ENCODE assay signal across 24 cellular contexts in the genomic region with DNA sequence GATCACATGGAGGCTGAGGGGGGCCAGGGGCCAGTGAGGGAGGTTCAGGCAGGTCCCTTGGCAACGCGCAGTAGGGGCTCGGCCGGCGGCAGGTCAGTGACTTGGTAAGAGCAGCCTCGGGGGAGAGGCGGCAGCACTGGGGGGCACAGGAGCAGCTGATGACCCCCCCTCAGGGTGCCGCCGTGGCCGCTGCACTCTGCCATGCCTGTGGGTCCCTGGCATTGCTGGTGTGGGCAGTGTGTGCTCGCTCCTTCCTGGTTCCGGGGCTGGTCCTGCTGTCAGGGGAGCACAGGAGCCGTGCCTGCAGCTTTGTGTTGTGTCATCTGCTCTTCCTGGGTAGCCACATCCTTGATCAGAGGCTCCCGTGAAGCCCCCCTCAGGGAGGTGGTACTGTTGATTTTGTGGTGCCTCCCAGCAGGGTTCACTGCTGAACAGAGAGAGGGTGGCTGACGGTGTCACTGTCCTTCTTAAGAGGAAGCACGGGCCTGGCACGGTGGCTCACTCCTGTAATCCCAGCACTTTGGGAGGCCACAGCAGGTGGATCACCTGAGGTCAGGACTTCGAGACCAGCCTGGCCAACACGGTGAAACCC. TPM values are rescaled to one million over a fixed set of nuclear protein-coding genes. Genes with fewer than 3 reads are reported as not detected.
DNase-seq lines count a peak whose midpoint lies in the region; ATAC-seq and TF ChIP-seq lines count a peak whose summit lies in the region.
"Had no signal": no experiment of that assay in that cellular context is flagged by ENCODE, and none has a peak within 500 bp of the region (broad histone marks: within the 10 kb centered on the region; RNA-seq: fewer than 3 reads in every experiment).

No MANE protein-coding gene starts in this region.

- no peak for DNase-seq in MCF 10A (ENCODE audit: unreplicated experiment)
- no peak for DNase-seq in breast epithelium (ENCODE audit: low spot score in 2 of 2)
- DNase-seq in caudate nucleus (lab: John Stamatoyannopoulos, UW): no peak
- no peak for DNase-seq in neuronal stem cell (ENCODE audit: low spot score)
- DNase-seq in NCI-H1436 (lab: John Stamatoyannopoulos, UW): no peak
- DNase-seq in T1000 (lab: John Stamatoyannopoulos, UW): no peak
- DNase-seq in T-helper 17 cell: no peak
- no peak for DNase-seq in activated T-cell treated with anti-CD3 and anti-CD28 coated beads, Interleukin-2, amount 50 U/mL, for 24 hours
- DNase-seq: activated CD4-positive, alpha-beta T cell treated with anti-CD3 and anti-CD28 coated beads, Interleukin-2, amount 10 ng/mL, durations not matched to agents 24 days and 14 days; activated naive CD8-positive, alpha-beta T cell treated with anti-CD3 and anti-CD28 coated beads for 36 hours; Caco-2; kidney; NCI-H1417 treated with DMSO at 0.1 percent for 48 hours; NCI-H524 treated with DMSO at 0.1 percent for 48 hours; stimulated activated CD4-positive, alpha-beta T cell treated with anti-CD3 and anti-CD28 coated beads, Interleukin-1b, Interleukin-23, amount 100 ng/mL, for 48 hours; stimulated activated naive CD4-positive, alpha-beta T cell treated with Interleukin-2 at 50 U/mL for 16 hours had no signal

- peak overlapping the region; percentile 55 for H3K23ac ChIP-seq in neuronal stem cell (ENCODE audit: low read depth, low read length, poor library complexity)

- no peak overlapping the region for H3K9ac ChIP-seq in neuronal stem cell (ENCODE audit: low read depth, low read length, poor library complexity)

- H3K36me3 Mint-ChIP-seq in MCF 10A (ENCODE audit: insufficient read depth, unreplicated experiment): peaks cover 41% of the 10 kb centered on the region
- H3K36me3 Mint-ChIP-seq in T-helper 17 cell (ENCODE audit: low read depth): no peaks in the 10 kb centered on the region
- H3K36me3 Mint-ChIP-seq in activated T-cell treated with anti-CD3 and anti-CD28 coated beads, Interleukin-2, amount 50 U/mL, for 24 hours (ENCODE audit: low read depth): peaks cover 25% of the 10 kb centered on the region
- H3K36me3 Mint-ChIP-seq: activated naive CD8-positive, alpha-beta T cell treated with anti-CD3 and anti-CD28 coated beads for 36 hours had no signal

- H3K4me1 ChIP-seq in breast epithelium (peaks cover 15 to 22% of the 10 kb centered on the region in 2 donors), neuronal stem cell (ENCODE audit: control insufficient read depth in 2 of 2, insufficient read depth in 1 of 2, low read depth in 1 of 2, low read length in 2 of 2) (peaks cover 27 to 28% of the 10 kb centered on the region in 2 donors)
- H3K4me1 ChIP-seq: Caco-2 had no signal

- CTCF ChIA-PET in MCF 10A (lab: Yijun Ruan, JAX): no interaction called here

- H3K27me3 Mint-ChIP-seq in MCF 10A (ENCODE audit: insufficient read depth, unreplicated experiment): no peaks in the 10 kb centered on the region
- H3K27me3 Mint-ChIP-seq in T-helper 17 cell: no peaks in the 10 kb centered on the region
- no peaks in the 10 kb centered on the region for H3K27me3 Mint-ChIP-seq in activated T-cell treated with anti-CD3 and anti-CD28 coated beads, Interleukin-2, amount 50 U/mL, for 24 hours
- H3K27me3 Mint-ChIP-seq: activated CD4-positive, alpha-beta T cell treated with anti-CD3 and anti-CD28 coated beads, Interleukin-2, amount 10 ng/mL, durations not matched to agents 24 days and 14 days; activated naive CD8-positive, alpha-beta T cell treated with anti-CD3 and anti-CD28 coated beads for 36 hours had no signal

- no peaks in the 10 kb centered on the region for H3K9me3 Mint-ChIP-seq in MCF 10A (ENCODE audit: unreplicated experiment)
- no peaks in the 10 kb centered on the region for H3K9me3 Mint-ChIP-seq in activated T-cell treated with anti-CD3 and anti-CD28 coated beads, Interleukin-2, amount 50 U/mL, for 24 hours
- H3K9me3 Mint-ChIP-seq: activated CD4-positive, alpha-beta T cell treated with anti-CD3 and anti-CD28 coated beads, Interleukin-2, amount 10 ng/mL, durations not matched to agents 24 days and 14 days; activated naive CD8-positive, alpha-beta T cell treated with anti-CD3 and anti-CD28 coated beads for 36 hours; activated T-helper 2 cell treated with anti-CD3 and anti-CD28 coated beads, Interferon-gamma antibody, Interleukin-2, Interleukin-4, amounts not matched to agents 10 μg/mL and 5 μg/mL and 100 μg/mL, durations not matched to agents 14 hours and 24 hours and 36 hours had no signal

- H3K18ac ChIP-seq in neuronal stem cell (ENCODE audit: low read length): peak overlapping the region; percentile 28

- H2BK15ac ChIP-seq in neuronal stem cell (ENCODE audit: low read length): no peak overlapping the region

- no peak for TF ChIP-seq POLR2A in breast epithelium (IDR thresholded peaks at IDR 0.05)

- H3K79me1 ChIP-seq in neuronal stem cell (ENCODE audit: low read depth, low read length): peaks cover 8% of the 10 kb centered on the region

- WGBS in neuronal stem cell (ENCODE audit: extremely low coverage in 2 of 2, insufficient read length in 2 of 2, insufficient replicate concordance in 1 of 2), 2 donors: no CpG with 5 or more reads among the region's 19 CpGs

- POLR2A ChIA-PET in MCF 10A (lab: Yijun Ruan, JAX): interaction anchor here (0.6 to 4.7 kb wide), 8 partner anchors 10 to 100 kb away, joined by 3 to 53 read pairs (median 6); a partner anchor contains a TSS

- H3K9me3 ChIP-seq in breast epithelium (no peaks in the 10 kb centered on the region), neuronal stem cell (replicated peaks in 1 of 2; ENCODE audit: control insufficient read depth in 2 of 2, insufficient read depth in 1 of 2, low read depth in 1 of 2, low read length in 2 of 2) (no peaks in the 10 kb centered on the region), T-helper 17 cell (ENCODE audit: control insufficient read depth, low read length, poor library complexity, severe bottlenecking) (no peaks in the 10 kb centered on the region)
- H3K9me3 ChIP-seq: Caco-2, tibial nerve had no signal

- no peak for ATAC-seq in T-helper 17 cell
- ATAC-seq: HepG2, sciatic nerve had no signal

- no peak overlapping the region for H2BK120ac ChIP-seq in neuronal stem cell (ENCODE audit: low read depth, low read length)

- H3K36me3 ChIP-seq in breast epithelium: no peaks in the 10 kb centered on the region
- peaks cover 3 to 35% of the 10 kb centered on the region in 2 donors for H3K36me3 ChIP-seq in neuronal stem cell (replicated peaks in 1 of 2; ENCODE audit: control insufficient read depth in 2 of 2, insufficient read depth in 2 of 2, low read length in 2 of 2)

- H3K4me2 ChIP-seq in neuronal stem cell (ENCODE audit: insufficient read depth, low read length, poor library complexity, severe bottlenecking): no peak overlapping the region

- no peak overlapping the region for H3K27ac ChIP-seq in breast epithelium
- H3K27ac ChIP-seq in caudate nucleus (ENCODE audit: low read depth, low read length): peak overlapping the region; percentile 18
- H3K27ac ChIP-seq in neuronal stem cell (replicated peaks; ENCODE audit: low read length): no peak overlapping the region

- no peak overlapping the region for H3K4me3 ChIP-seq in breast epithelium
- no peak overlapping the region for H3K4me3 ChIP-seq in neuronal stem cell (ENCODE audit: low read length in 2 of 2)
- H3K4me3 ChIP-seq: lung, tibial nerve had no signal

- TF ChIP-seq CTCF in MCF 10A (IDR thresholded peaks at IDR 0.05; ENCODE audit: unreplicated experiment): no peak
- TF ChIP-seq CTCF in breast epithelium (IDR thresholded peaks at IDR 0.05): no peak

- H4K8ac ChIP-seq in neuronal stem cell (ENCODE audit: low read depth, low read length): no peak overlapping the region

- H3K4me1 Mint-ChIP-seq in MCF 10A (ENCODE audit: insufficient read depth, unreplicated experiment): peaks cover 25% of the 10 kb centered on the region
- peaks cover 2% of the 10 kb centered on the region for H3K4me1 Mint-ChIP-seq in T-helper 17 cell
- no peaks in the 10 kb centered on the region for H3K4me1 Mint-ChIP-seq in activated T-cell treated with anti-CD3 and anti-CD28 coated beads, Interleukin-2, amount 50 U/mL, for 24 hours (ENCODE audit: low read depth)
- H3K4me1 Mint-ChIP-seq: activated CD4-positive, alpha-beta T cell treated with anti-CD3 and anti-CD28 coated beads, Interleukin-2, amount 10 ng/mL, durations not matched to agents 24 days and 14 days; activated naive CD8-positive, alpha-beta T cell treated with anti-CD3 and anti-CD28 coated beads for 36 hours had no signal

- no peak overlapping the region for H2BK5ac ChIP-seq in neuronal stem cell (ENCODE audit: low read length)

- peak overlapping the region; percentile 71 for H3K14ac ChIP-seq in neuronal stem cell (ENCODE audit: low read length)

- H3K27ac Mint-ChIP-seq in MCF 10A (ENCODE audit: low read depth, unreplicated experiment): peak overlapping the region; percentile 87
- H3K27ac Mint-ChIP-seq in T-helper 17 cell: no peak overlapping the region
- H3K27ac Mint-ChIP-seq in activated T-cell treated with anti-CD3 and anti-CD28 coated beads, Interleukin-2, amount 50 U/mL, for 24 hours: no peak overlapping the region
- H3K27ac Mint-ChIP-seq: activated CD4-positive, alpha-beta T cell treated with anti-CD3 and anti-CD28 coated beads, Interleukin-2, amount 10 ng/mL, durations not matched to agents 24 days and 14 days; activated naive CD8-positive, alpha-beta T cell treated with anti-CD3 and anti-CD28 coated beads for 36 hours; activated T-helper 2 cell treated with anti-CD3 and anti-CD28 coated beads, Interferon-gamma antibody, Interleukin-2, Interleukin-4, amounts not matched to agents 10 μg/mL and 5 μg/mL and 100 μg/mL, durations not matched to agents 14 hours and 24 hours and 36 hours had no signal

- H3K4ac ChIP-seq in neuronal stem cell (ENCODE audit: low read length): no peak overlapping the region

- H2AK5ac ChIP-seq in neuronal stem cell (ENCODE audit: low read depth, low read length): peak overlapping the region; percentile 46

- H3K4me3 Mint-ChIP-seq in MCF 10A (ENCODE audit: unreplicated experiment): peak overlapping the region; percentile 51
- H3K4me3 Mint-ChIP-seq in T-helper 17 cell: no peak overlapping the region
- no peak overlapping the region for H3K4me3 Mint-ChIP-seq in activated T-cell treated with anti-CD3 and anti-CD28 coated beads, Interleukin-2, amount 50 U/mL, for 24 hours
- H3K4me3 Mint-ChIP-seq: activated CD4-positive, alpha-beta T cell treated with anti-CD3 and anti-CD28 coated beads, Interleukin-2, amount 10 ng/mL, durations not matched to agents 24 days and 14 days; activated naive CD8-positive, alpha-beta T cell treated with anti-CD3 and anti-CD28 coated beads for 36 hours had no signal

- H2BK12ac ChIP-seq in neuronal stem cell (ENCODE audit: low read length): no peak overlapping the region

- H3K27me3 ChIP-seq in breast epithelium (no peaks in the 10 kb centered on the region), neuronal stem cell (ENCODE audit: control insufficient read depth in 3 of 3, insufficient read depth in 3 of 3, low read depth in 1 of 3, low read length in 3 of 3) (no peaks in the 10 kb centered on the region)
- H3K27me3 ChIP-seq: tibial nerve had no signal

- no peak overlapping the region for H2AFZ ChIP-seq in neuronal stem cell (ENCODE audit: low read length)

- no peak overlapping the region for H4K91ac ChIP-seq in neuronal stem cell (ENCODE audit: low read depth, low read length, poor library complexity)

- BruUV-seq in MCF 10A (replicated peaks; lab: Mats Ljungman, UMichigan): no TSS peak

- intact Hi-C loops in MCF 10A (cut with micrococcal nuclease) (no loop called here), breast epithelium (cut with DNase I; ENCODE audit: low total_unique reads) (no loop called here)

RNA-seq across cellular contexts. Expression of a gene that starts 4.5 kb away (rescaled TPM):
- total RNA-seq in MCF 10A (2022): 0.14 and 0.17 TPM in 2 replicates
- total RNA-seq in breast epithelium: under 1 TPM in 2 of 3 donors, not detected in 1; 0.66 to 0.73 TPM
- polyA plus RNA-seq in neuronal stem cell (2013, experiment 1 of 2): 13.8 TPM
- polyA plus RNA-seq in neuronal stem cell (2013, experiment 2 of 2): 12.6 TPM
- under 1 TPM; 0.10 to 0.18 TPM for total RNA-seq in T-helper 17 cell
- total RNA-seq: A172, Daoy had no signal
- polyA plus RNA-seq: BJ had no signal

RNA-seq across cellular contexts. Expression of a gene that starts 9.8 kb away (rescaled TPM):
- total RNA-seq in MCF 10A (2022): 104 and 106 TPM in 2 replicates
- total RNA-seq in breast epithelium: 100 to 1,000 TPM; 108 to 136 (median 130) TPM
- 56.9 TPM for polyA plus RNA-seq in neuronal stem cell (2013, experiment 1 of 2)
- 56.4 TPM for polyA plus RNA-seq in neuronal stem cell (2013, experiment 2 of 2)
- total RNA-seq in T-helper 17 cell: 10 to 100 TPM; 39.2 to 40.4 TPM

RNA-seq across cellular contexts. Expression of a gene that starts 15.4 kb away (rescaled TPM):
- total RNA-seq in MCF 10A (2022) (43.6 and 44.6 TPM in 2 replicates), breast epithelium (10 to 100 TPM; 26.8 to 39.7 (median 34.9) TPM), T-helper 17 cell (10 to 100 TPM; 15.7 to 17.1 TPM)
- polyA plus RNA-seq in neuronal stem cell (2013, experiment 1 of 2): 10.3 TPM
- 10.5 TPM for polyA plus RNA-seq in neuronal stem cell (2013, experiment 2 of 2)

RNA-seq across cellular contexts. Expression of a gene that starts 22.9 kb away (rescaled TPM):
- 40.4 and 47.9 TPM in 2 replicates for total RNA-seq in MCF 10A (2022)
- 10 to 100 TPM in 2 of 3 donors, 1 to 10 TPM in 1; 9.6 to 26.9 (median 22.7) TPM for total RNA-seq in breast epithelium
- 16.6 TPM for polyA plus RNA-seq in neuronal stem cell (2013, experiment 1 of 2)
- 15.8 TPM for polyA plus RNA-seq in neuronal stem cell (2013, experiment 2 of 2)
- 10 to 100 TPM; 11.1 to 15.3 TPM for total RNA-seq in T-helper 17 cell

RNA-seq across cellular contexts. Expression of a gene that starts 36.4 kb away (rescaled TPM):
- total RNA-seq in MCF 10A (2022) (17.1 and 17.7 TPM in 2 replicates), breast epithelium (10 to 100 TPM; 17.6 to 29.1 (median 20.6) TPM), T-helper 17 cell (10 to 100 TPM; 10.6 to 11.6 TPM)
- polyA plus RNA-seq in neuronal stem cell (2013, experiment 1 of 2): 20.5 TPM
- 19.4 TPM for polyA plus RNA-seq in neuronal stem cell (2013, experiment 2 of 2)
